ENCODE assay signal across 14 cellular contexts in genomic region chrX:39753296-39753996, GRCh38.
DNase-seq lines count a peak whose midpoint lies in the region; ATAC-seq, FAIRE-seq and TF ChIP-seq lines count a peak whose summit lies in the region.
"Had no signal": no experiment of that assay in that cellular context is flagged by ENCODE, and none has a peak within 500 bp of the region (broad histone marks: within the 10 kb centered on the region; RNA-seq: fewer than 3 reads in every experiment).

No MANE protein-coding gene starts in this region.

- H3K79me2 ChIP-seq in astrocyte (ENCODE audit: insufficient read depth, low read length) = no peaks in the 10 kb centered on the region

- no peak overlapping the region for H3K4me2 ChIP-seq in astrocyte (ENCODE audit: low read length)

- no peaks in the 10 kb centered on the region for H4K20me1 ChIP-seq in astrocyte (ENCODE audit: insufficient read depth, low read length)

- POLR2A ChIA-PET in HEK293T (lab: Yijun Ruan, JAX) = no interaction called here

- no peak overlapping the region for H3K27ac ChIP-seq in astrocyte (ENCODE audit: low read depth, low read length)
- H3K27ac ChIP-seq: suprapubic skin had no signal

- no peak overlapping the region for H3K4me3 Mint-ChIP-seq in astrocyte (ENCODE audit: unreplicated experiment)
- H3K4me3 Mint-ChIP-seq: effector memory CD8-positive, alpha-beta T cell had no signal

- no peak for TF ChIP-seq CTCF in astrocyte (IDR thresholded peaks at IDR 0.05; ENCODE audit: insufficient read depth, low read depth, low read length)

- H3K4me1 Mint-ChIP-seq in astrocyte (ENCODE audit: low read depth, unreplicated experiment) = peaks cover 28% of the 10 kb centered on the region

- H3K9me3 ChIP-seq in astrocyte (ENCODE audit: insufficient read depth, low read depth, low read length) = no peaks in the 10 kb centered on the region
- H3K9me3 ChIP-seq: BE2C, suprapubic skin had no signal

- H3K9me3 Mint-ChIP-seq in astrocyte (ENCODE audit: unreplicated experiment) = no peaks in the 10 kb centered on the region
- H3K9me3 Mint-ChIP-seq: effector memory CD8-positive, alpha-beta T cell had no signal

- H3K9ac ChIP-seq in astrocyte (ENCODE audit: low read length) = no peak overlapping the region

- no peaks in the 10 kb centered on the region for H3K36me3 Mint-ChIP-seq in astrocyte (ENCODE audit: low read depth, unreplicated experiment)

- H3K27me3 Mint-ChIP-seq in astrocyte (ENCODE audit: low read depth, unreplicated experiment) = no peaks in the 10 kb centered on the region
- H3K27me3 Mint-ChIP-seq: effector memory CD8-positive, alpha-beta T cell had no signal

- no peaks in the 10 kb centered on the region for H3K27me3 ChIP-seq in astrocyte (ENCODE audit: insufficient read depth, low read length)
- H3K27me3 ChIP-seq: BE2C, suprapubic skin had no signal

- FAIRE-seq in astrocyte (lab: Jason Lieb, UNC) = peak; percentile 78

- peak overlapping the region; percentile 37 for H3K27ac Mint-ChIP-seq in astrocyte (ENCODE audit: unreplicated experiment)
- H3K27ac Mint-ChIP-seq: effector memory CD8-positive, alpha-beta T cell had no signal

- CTCF ChIA-PET in HEK293T (lab: Yijun Ruan, JAX) = no interaction called here

- DNase-seq in A172 (ENCODE audit: low spot score) (peak; percentile 75), HEK293T (ENCODE audit: extremely low spot score) (no peak), astrocyte (ENCODE audit: low read depth) (peak; percentile 59), left colon (no peak), C1 segment of cervical spinal cord (lab: John Stamatoyannopoulos, UW) (no peak), HK-2 (ENCODE audit: unreplicated experiment) (no peak)
- DNase-seq: activated naive CD4-positive, alpha-beta T cell; effector memory CD8-positive, alpha-beta T cell; NCI-H1436; stimulated activated CD4-positive, alpha-beta T cell treated with anti-CD3 and anti-CD28 coated beads, Interleukin-4, amount 100 ng/mL, for 4 hours had no signal

- ATAC-seq in left colon (peak; percentile 26), GM18517 (IDR thresholded peaks at IDR 0.05; ENCODE audit: unreplicated experiment) (no peak), HG02884 (IDR thresholded peaks at IDR 0.05; ENCODE audit: unreplicated experiment) (no peak)
- ATAC-seq: effector memory CD8-positive, alpha-beta T cell had no signal

- no peak overlapping the region for H3K4me3 ChIP-seq in astrocyte (ENCODE audit: insufficient read depth, low read depth, low read length)
- H3K4me3 ChIP-seq: suprapubic skin had no signal

- peaks cover 27% of the 10 kb centered on the region for H3K4me1 ChIP-seq in astrocyte (ENCODE audit: insufficient read depth, low read length)

- no peaks in the 10 kb centered on the region for H3K36me3 ChIP-seq in astrocyte (ENCODE audit: insufficient read depth, low read length)
- H3K36me3 ChIP-seq: BE2C, suprapubic skin had no signal

- H2AFZ ChIP-seq in astrocyte (ENCODE audit: low read depth, low read length) = no peak overlapping the region

- intact Hi-C loops in left colon (cut with DNase I, micrococcal nuclease) = no loop called here

TF ChIP-seq in HEK293T, 16 proteins besides CTCF, POLR2A, EP300 and RAD21:
- TF ChIP-seq SP1 (IDR thresholded peaks at IDR 0.05) (no peak), SUZ12 (IDR thresholded peaks at IDR 0.05) (no peak), FOXK2 (IDR thresholded peaks at IDR 0.05) (no peak), HDGF (IDR thresholded peaks at IDR 0.05; ENCODE audit: borderline replicate concordance) (no peak), CTBP1 (IDR thresholded peaks at IDR 0.05; ENCODE audit: borderline replicate concordance) (peak; percentile 46; the same call in 1 of the 2 replicates), ZNF384 (IDR thresholded peaks at IDR 0.05) (0 out of 2 replicates have a peak, but pooled peaks have one; percentile 35)
TF ChIP-seq in HEK293T: peak in this region for 2.

Comparison
In these comparisons a context has a peak if more than half of its experiments do, and no peak if none do; other contexts are left out.
1. DNase-seq: peak in A172 (single experiment) and astrocyte (single experiment); none in HEK293T (single experiment), left colon (0 of 2), C1 segment of cervical spinal cord (0 of 14) and HK-2 (single experiment).